Comparison of ENCODE assay signal across 9 cellular contexts in genomic region chr6:15398657-15399287, GRCh38.
DNase-seq lines count a peak whose midpoint lies in the region; ATAC-seq and TF ChIP-seq lines count a peak whose summit lies in the region.
"Had no signal": no experiment of that assay in that cellular context is flagged by ENCODE, and none has a peak within 500 bp of the region (broad histone marks: within the 10 kb centered on the region; RNA-seq: fewer than 3 reads in every experiment).

No MANE protein-coding gene starts in this region.

- peaks cover 44% of the 10 kb centered on the region for H3K4me1 ChIP-seq in CD4-positive, CD25-positive, alpha-beta regulatory T cell (ENCODE audit: control insufficient read depth, insufficient read depth, low read length, poor library complexity, severe bottlenecking)
- H3K4me1 ChIP-seq in osteoblast (ENCODE audit: insufficient read depth, low read length): peaks cover 10% of the 10 kb centered on the region
- peaks cover 4% of the 10 kb centered on the region for H3K4me1 ChIP-seq in colonic mucosa

- H3K9me3 ChIP-seq in CD4-positive, CD25-positive, alpha-beta regulatory T cell (ENCODE audit: control insufficient read depth in 2 of 2, low read length in 2 of 2): no peaks in the 10 kb centered on the region
- H3K9me3 ChIP-seq in osteoblast (ENCODE audit: low read depth, low read length) (no peaks in the 10 kb centered on the region), colonic mucosa (no peaks in the 10 kb centered on the region)

- H3K27me3 Mint-ChIP-seq in CD4-positive, CD25-positive, alpha-beta regulatory T cell: no peaks in the 10 kb centered on the region
- H3K27me3 Mint-ChIP-seq in activated naive CD8-positive, alpha-beta T cell treated with anti-CD3 and anti-CD28 coated beads, Interleukin-2, amount 50 U/mL, for 24 hours: no peaks in the 10 kb centered on the region

- no peak overlapping the region for H3K9ac ChIP-seq in colonic mucosa (ENCODE audit: low read depth in 2 of 2, low read length in 2 of 2)

- H3K27ac ChIP-seq in CD4-positive, CD25-positive, alpha-beta regulatory T cell (ENCODE audit: insufficient read depth, low read length, poor library complexity, severe bottlenecking): no peak overlapping the region
- H3K27ac ChIP-seq in osteoblast (ENCODE audit: low read depth, low read length): no peak overlapping the region
- H3K27ac ChIP-seq in colonic mucosa: no peak overlapping the region
- H3K27ac ChIP-seq: PC-9 had no signal

- H3K36me3 Mint-ChIP-seq in CD4-positive, CD25-positive, alpha-beta regulatory T cell: peaks cover 4% of the 10 kb centered on the region
- peaks cover 10% of the 10 kb centered on the region for H3K36me3 Mint-ChIP-seq in activated naive CD8-positive, alpha-beta T cell treated with anti-CD3 and anti-CD28 coated beads, Interleukin-2, amount 50 U/mL, for 24 hours (ENCODE audit: low read depth)

- peaks cover 29 to 76% (median 64%) of the 10 kb centered on the region in 4 donors for H3K4me1 Mint-ChIP-seq in CD4-positive, CD25-positive, alpha-beta regulatory T cell
- H3K4me1 Mint-ChIP-seq in activated naive CD8-positive, alpha-beta T cell treated with anti-CD3 and anti-CD28 coated beads, Interleukin-2, amount 50 U/mL, for 24 hours: peaks cover 86% of the 10 kb centered on the region

- TF ChIP-seq CTCF in osteoblast (IDR thresholded peaks at IDR 0.05; ENCODE audit: extremely low read depth, low read depth, low read length) (no peak), colonic mucosa (IDR thresholded peaks at IDR 0.05) (no peak)

- peaks cover 27% of the 10 kb centered on the region for H4K20me1 ChIP-seq in osteoblast (ENCODE audit: insufficient read depth, low read length)

- H3K4me2 ChIP-seq in osteoblast (ENCODE audit: insufficient read depth, low read length): no peak overlapping the region
- H3K4me2 ChIP-seq: PC-9 had no signal

- H3K36me3 ChIP-seq in CD4-positive, CD25-positive, alpha-beta regulatory T cell (ENCODE audit: control insufficient read depth, insufficient read depth, low read length): no peaks in the 10 kb centered on the region
- H3K36me3 ChIP-seq in osteoblast (ENCODE audit: insufficient read depth, low read length) (no peaks in the 10 kb centered on the region), colonic mucosa (no peaks in the 10 kb centered on the region)

- H3K27me3 ChIP-seq in CD4-positive, CD25-positive, alpha-beta regulatory T cell (ENCODE audit: control insufficient read depth, insufficient read depth, low read length): no peaks in the 10 kb centered on the region
- H3K27me3 ChIP-seq in osteoblast (ENCODE audit: insufficient read depth, low read length): no peaks in the 10 kb centered on the region
- no peaks in the 10 kb centered on the region for H3K27me3 ChIP-seq in colonic mucosa

- intact Hi-C loops in colonic mucosa (cut with DNase I): no loop called here
- intact Hi-C loops in Right ventricle myocardium superior (cut with DNase I): no loop called here

- H3K4me3 ChIP-seq in CD4-positive, CD25-positive, alpha-beta regulatory T cell (ENCODE audit: low read depth, low read length): peak overlapping the region; percentile 59
- H3K4me3 ChIP-seq in osteoblast (ENCODE audit: insufficient read depth, low read length): no peak overlapping the region
- H3K4me3 ChIP-seq in colonic mucosa: no peak overlapping the region
- H3K4me3 ChIP-seq: PC-9 had no signal

- peaks cover 75% of the 10 kb centered on the region for H3K79me2 ChIP-seq in osteoblast (ENCODE audit: insufficient read depth, low read length)

- H2AFZ ChIP-seq in osteoblast (ENCODE audit: low read length): no peak overlapping the region
- H2AFZ ChIP-seq: PC-9 had no signal

- peak; percentile 20 to 25 for ATAC-seq in CD4-positive, CD25-positive, alpha-beta regulatory T cell (ENCODE audit: low read depth in 2 of 2)
- ATAC-seq in GM19351 (IDR thresholded peaks at IDR 0.05; ENCODE audit: unreplicated experiment): peak; percentile 80
- ATAC-seq in HG03378 (IDR thresholded peaks at IDR 0.05; ENCODE audit: unreplicated experiment): peak; percentile 61
- peak; percentile 42 for ATAC-seq in activated naive CD8-positive, alpha-beta T cell treated with anti-CD3 and anti-CD28 coated beads, Interleukin-2, amount 50 U/mL, for 24 hours
- no peak for ATAC-seq in GM18867 (IDR thresholded peaks at IDR 0.05; ENCODE audit: unreplicated experiment)
- ATAC-seq in Right ventricle myocardium superior (ENCODE audit: poor library complexity): no peak

- no peaks in the 10 kb centered on the region for H3K9me3 Mint-ChIP-seq in CD4-positive, CD25-positive, alpha-beta regulatory T cell
- H3K9me3 Mint-ChIP-seq in activated naive CD8-positive, alpha-beta T cell treated with anti-CD3 and anti-CD28 coated beads, Interleukin-2, amount 50 U/mL, for 24 hours: no peaks in the 10 kb centered on the region

- peak in 1 of 3 donors; percentile 63 for DNase-seq in CD4-positive, CD25-positive, alpha-beta regulatory T cell
- no peak for DNase-seq in activated naive CD8-positive, alpha-beta T cell treated with anti-CD3 and anti-CD28 coated beads, Interleukin-2, amount 50 U/mL, for 24 hours
- no peak for DNase-seq in osteoblast (ENCODE audit: insufficient read length, low spot score, missing footprints)
- no peak for DNase-seq in colonic mucosa
- no peak for DNase-seq in Right ventricle myocardium superior
- DNase-seq: PC-9 had no signal

- peak overlapping the region; percentile 66 to 89 (median 83) for H3K27ac Mint-ChIP-seq in CD4-positive, CD25-positive, alpha-beta regulatory T cell
- H3K27ac Mint-ChIP-seq in activated naive CD8-positive, alpha-beta T cell treated with anti-CD3 and anti-CD28 coated beads, Interleukin-2, amount 50 U/mL, for 24 hours: peak overlapping the region; percentile 59

- H3K4me3 Mint-ChIP-seq in CD4-positive, CD25-positive, alpha-beta regulatory T cell: peak overlapping the region; percentile 51 to 85 (median 59)
- peak overlapping the region; percentile 30 for H3K4me3 Mint-ChIP-seq in activated naive CD8-positive, alpha-beta T cell treated with anti-CD3 and anti-CD28 coated beads, Interleukin-2, amount 50 U/mL, for 24 hours

Comparison
In these comparisons a context has a peak if more than half of its experiments do, and no peak if none do; other contexts are left out.
1. ATAC-seq: peak in CD4-positive, CD25-positive, alpha-beta regulatory T cell (2 of 2), GM19351 (single experiment), HG03378 (single experiment) and activated naive CD8-positive, alpha-beta T cell treated with anti-CD3 and anti-CD28 coated beads, Interleukin-2, amount 50 U/mL, for 24 hours (single experiment); none in GM18867 (single experiment) and Right ventricle myocardium superior (single experiment).